ENCODE assay signal across 19 cellular contexts in genomic region chr12:25242981-25243764, GRCh38. TPM values are rescaled to one million over a fixed set of nuclear protein-coding genes. Genes with fewer than 3 reads are reported as not detected.
DNase-seq lines count a peak whose midpoint lies in the region; ATAC-seq, FAIRE-seq and TF ChIP-seq lines count a peak whose summit lies in the region.
"Had no signal": no experiment of that assay in that cellular context is flagged by ENCODE, and none has a peak within 500 bp of the region (broad histone marks: within the 10 kb centered on the region; RNA-seq: fewer than 3 reads in every experiment).

No MANE protein-coding gene starts in this region.

- H3K9me3 ChIP-seq in naive thymus-derived CD4-positive, alpha-beta T cell (ENCODE audit: control insufficient read depth in 2 of 3, low read length in 3 of 3): no peaks in the 10 kb centered on the region
- H3K9me3 ChIP-seq: BE2C had no signal

- H3K9me3 Mint-ChIP-seq in Calu3 (ENCODE audit: low read depth, unreplicated experiment) (no peaks in the 10 kb centered on the region), T-cell (no peaks in the 10 kb centered on the region)
- H3K9me3 Mint-ChIP-seq in naive thymus-derived CD4-positive, alpha-beta T cell: peaks cover 0 to 3% (median 0%) of the 10 kb centered on the region in 11 donors
- H3K9me3 Mint-ChIP-seq: effector memory CD8-positive, alpha-beta T cell; immature natural killer cell had no signal

- FAIRE-seq in HTR-8/SVneo (lab: Jason Lieb, UNC): no peak
- FAIRE-seq: urothelium cell line had no signal

- H3K4me1 ChIP-seq in naive thymus-derived CD4-positive, alpha-beta T cell (ENCODE audit: control insufficient read depth in 2 of 2, insufficient read depth in 2 of 2, low read length in 2 of 2): peaks cover 10% of the 10 kb centered on the region in 2 donors
- H3K4me1 ChIP-seq: BE2C had no signal

- TF ChIP-seq CTCF in Calu3 (IDR thresholded peaks at IDR 0.05; ENCODE audit: unreplicated experiment): no peak
- no peak for TF ChIP-seq CTCF in fibroblast of mammary gland (conservative IDR thresholded peaks at IDR 0.05; ENCODE audit: control insufficient read depth, insufficient read depth, low read depth, low read length)

- no peak overlapping the region for H3K4me3 ChIP-seq in fibroblast of mammary gland (ENCODE audit: control insufficient read depth, low read depth, low read length)
- H3K4me3 ChIP-seq in naive thymus-derived CD4-positive, alpha-beta T cell (ENCODE audit: low read length): no peak overlapping the region

- CTCF ChIA-PET in Calu3 (lab: Charles Lee): no interaction called here
- CTCF ChIA-PET in T-cell (lab: Charles Lee): interaction anchor here in 1 of 2 donors (1.1 to 2.6 kb wide), 3 partner anchors 25 to 134 kb away, joined by 3 to 10 read pairs (median 3); no protein-coding TSS in a partner anchor
- CTCF ChIA-PET in naive thymus-derived CD4-positive, alpha-beta T cell (lab: Charles Lee): interaction anchor here (1.0 kb wide), 1 partner anchor 65 kb away, joined by 3 read pairs; no protein-coding TSS in a partner anchor

- H3K36me3 ChIP-seq in naive thymus-derived CD4-positive, alpha-beta T cell (ENCODE audit: control insufficient read depth in 2 of 3, insufficient read depth in 3 of 3, low read length in 3 of 3): peaks cover 0 to 3% (median 3%) of the 10 kb centered on the region in 3 experiments

- intact Hi-C loops in Calu3 (cut with micrococcal nuclease; ENCODE audit: unreplicated experiment): loop anchor here (10.0 kb wide), 1 partner anchor 92 kb away; no protein-coding TSS in a partner anchor
- intact Hi-C loops in naive thymus-derived CD4-positive, alpha-beta T cell (cut with micrococcal nuclease): loop anchor here (5.0 to 10.0 kb wide), 2 partner anchors 86 to 782 kb away; no protein-coding TSS in a partner anchor

- H3K36me3 Mint-ChIP-seq in Calu3 (ENCODE audit: insufficient read depth, unreplicated experiment): peaks cover 21% of the 10 kb centered on the region
- peaks cover 36% of the 10 kb centered on the region for H3K36me3 Mint-ChIP-seq in T-cell
- peaks cover 4 to 25% (median 21%) of the 10 kb centered on the region in 5 donors for H3K36me3 Mint-ChIP-seq in naive thymus-derived CD4-positive, alpha-beta T cell

- H3K27me3 Mint-ChIP-seq in Calu3 (ENCODE audit: unreplicated experiment): no peaks in the 10 kb centered on the region
- no peaks in the 10 kb centered on the region for H3K27me3 Mint-ChIP-seq in T-cell
- H3K27me3 Mint-ChIP-seq in naive thymus-derived CD4-positive, alpha-beta T cell: no peaks in the 10 kb centered on the region
- H3K27me3 Mint-ChIP-seq: effector memory CD8-positive, alpha-beta T cell had no signal

- POLR2A ChIA-PET in T-cell (lab: Charles Lee): interaction anchor here in 1 of 2 donors (0.6 to 1.4 kb wide), 3 partner anchors 9 to 142 kb away, joined by 4 to 5 read pairs (median 5); no protein-coding TSS in a partner anchor
- POLR2A ChIA-PET in naive thymus-derived CD4-positive, alpha-beta T cell (lab: Charles Lee): interaction anchor here (0.6 to 3.1 kb wide), 5 partner anchors 8 to 133 kb away, joined by 3 to 23 read pairs (median 3); partner anchors contain the start of gene KRAS

- H3K27ac ChIP-seq in naive thymus-derived CD4-positive, alpha-beta T cell (ENCODE audit: low read depth, low read length): no peak overlapping the region
- H3K27ac ChIP-seq: WERI-Rb-1 had no signal

- no TSS peak for BruUV-seq in Calu3 (replicated peaks; lab: Mats Ljungman, UMichigan)

- H3K27me3 ChIP-seq in naive thymus-derived CD4-positive, alpha-beta T cell (ENCODE audit: control insufficient read depth in 2 of 2, insufficient read depth in 2 of 2, low read length in 2 of 2): no peaks in the 10 kb centered on the region
- H3K27me3 ChIP-seq: BE2C had no signal

- peak overlapping the region; percentile 20 for H3K27ac Mint-ChIP-seq in Calu3 (ENCODE audit: unreplicated experiment)
- peak overlapping the region; percentile 73 to 74 for H3K27ac Mint-ChIP-seq in T-cell
- H3K27ac Mint-ChIP-seq in naive thymus-derived CD4-positive, alpha-beta T cell: peak overlapping the region in 8 of 9 donors; percentile 25 to 79 (median 52)

- H3K4me1 Mint-ChIP-seq in Calu3 (ENCODE audit: low read depth, unreplicated experiment): peaks cover 8% of the 10 kb centered on the region
- peaks cover 53 to 65% (median 55%) of the 10 kb centered on the region in 3 donors for H3K4me1 Mint-ChIP-seq in T-cell
- H3K4me1 Mint-ChIP-seq in naive thymus-derived CD4-positive, alpha-beta T cell: peaks cover 13 to 72% (median 51%) of the 10 kb centered on the region in 7 donors

- H3K4me3 Mint-ChIP-seq in Calu3 (ENCODE audit: low read depth, unreplicated experiment): no peak overlapping the region
- H3K4me3 Mint-ChIP-seq in T-cell: no peak overlapping the region
- H3K4me3 Mint-ChIP-seq in naive thymus-derived CD4-positive, alpha-beta T cell: no peak overlapping the region
- H3K4me3 Mint-ChIP-seq: effector memory CD8-positive, alpha-beta T cell; immature natural killer cell had no signal

- no peak for DNase-seq in Calu3
- no peak for DNase-seq in T-cell
- peak; percentile 35 for DNase-seq in fibroblast of mammary gland (ENCODE audit: low read depth)
- no peak for DNase-seq in naive thymus-derived CD4-positive, alpha-beta T cell
- DNase-seq in HTR-8/SVneo (ENCODE audit: insufficient read length, low spot score): no peak
- no peak for DNase-seq in effector CD8-positive, alpha-beta T cell (lab: John Stamatoyannopoulos, UW)
- no peak for DNase-seq in activated CD8-positive, alpha-beta memory T cell treated with anti-CD3 and anti-CD28 coated beads, Interleukin-2, amount 50 U/mL, for 4 hours
- DNase-seq: activated gamma-delta T cell treated with Interleukin-2 at 50 U/mL for 16 hours; BE2C; DMS79; effector memory CD8-positive, alpha-beta T cell; immature natural killer cell; NCI-H1694; stimulated activated naive CD4-positive, alpha-beta T cell; WERI-Rb-1 had no signal

- no peak for ATAC-seq in T-cell (replicated peaks in 1 of 4)
- ATAC-seq in naive thymus-derived CD4-positive, alpha-beta T cell: no peak
- no peak for ATAC-seq in GM19452 (IDR thresholded peaks at IDR 0.05; ENCODE audit: unreplicated experiment)
- ATAC-seq: effector memory CD8-positive, alpha-beta T cell; Panc1 had no signal

RNA-seq across cellular contexts. Expression of gene KRAS, which starts 7.6 kb away (rescaled TPM):
- total RNA-seq in Calu3 (2022) (29.5 and 35.2 TPM in 2 replicates), T-cell (10 to 100 TPM; 29.1 to 44.1 (median 31.5) TPM)
- total RNA-seq in naive thymus-derived CD4-positive, alpha-beta T cell: 10 to 100 TPM; 33.1 to 39.9 (median 35.7) TPM
- 10 to 100 TPM; 31.5 to 66.0 TPM for polyA plus RNA-seq in naive thymus-derived CD4-positive, alpha-beta T cell

RNA-seq across cellular contexts. Expression of gene ETFRF1, which starts 48.1 kb away (rescaled TPM):
- 8.6 and 10.5 TPM in 2 replicates for total RNA-seq in Calu3 (2022)
- total RNA-seq in T-cell: 10 to 100 TPM; 20.0 to 34.4 (median 22.1) TPM
- 10 to 100 TPM; 12.9 to 39.5 (median 34.4) TPM for total RNA-seq in naive thymus-derived CD4-positive, alpha-beta T cell
- polyA plus RNA-seq in naive thymus-derived CD4-positive, alpha-beta T cell: 10 to 100 TPM; 31.8 to 80.4 TPM

RNA-seq across cellular contexts. Expression of gene DNAI7, which starts 48.2 kb away (rescaled TPM):
- 0.33 and 0.47 TPM in 2 replicates for total RNA-seq in Calu3 (2022)
- under 1 TPM in 3 of 5 donors, not detected in 2; 0.16 to 0.90 (median 0.30) TPM for total RNA-seq in T-cell
- under 1 TPM in 4 of 5 experiments, not detected in 1; 0.34 to 0.72 (median 0.50) TPM for total RNA-seq in naive thymus-derived CD4-positive, alpha-beta T cell
- under 1 TPM in 1 of 2 donors, not detected in 1; 0.48 TPM for polyA plus RNA-seq in naive thymus-derived CD4-positive, alpha-beta T cell
- total RNA-seq: glomerular endothelial cell had no signal

Comparison
In these comparisons a context has a peak if more than half of its experiments do, and no peak if none do; other contexts are left out.
1. H3K27ac Mint-ChIP-seq: peak in every context shown above with its lines; median percentile 74 in T-cell; 52 in naive thymus-derived CD4-positive, alpha-beta T cell; 20 in Calu3.